Comparison of ENCODE assay signal across 21 cellular contexts in the genomic region with DNA sequence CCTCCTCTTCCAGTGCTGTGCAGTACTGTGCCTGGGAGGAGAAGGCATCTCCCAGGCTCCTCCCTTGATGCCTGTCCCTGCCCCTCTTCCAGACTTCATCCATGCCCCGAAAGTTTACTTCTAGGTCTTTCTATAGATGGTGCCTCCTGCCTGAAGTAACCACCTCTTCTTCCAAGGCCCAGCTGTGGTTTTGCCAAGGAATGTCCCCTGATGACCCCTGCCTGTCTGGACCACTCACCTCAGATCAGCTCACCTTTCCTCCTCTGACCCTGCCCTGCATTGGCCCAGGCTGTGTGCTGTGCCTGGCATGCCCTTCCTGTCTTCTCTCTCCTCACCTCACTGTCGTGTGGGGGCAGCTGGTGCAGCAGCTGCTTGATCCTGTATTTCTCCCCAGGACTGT. TPM values are rescaled to one million over a fixed set of nuclear protein-coding genes. Genes with fewer than 3 reads are reported as not detected.
"Had no signal": no experiment of that assay in that cellular context is flagged by ENCODE, and none has a peak within 500 bp of the region (broad histone marks: within the 10 kb centered on the region; RNA-seq: fewer than 3 reads in every experiment).

No MANE protein-coding gene starts in this region.

- DNase-seq: activated CD4-positive, alpha-beta T cell treated with anti-CD3 and anti-CD28 coated beads for 36 hours; activated CD4-positive, alpha-beta T cell treated with anti-CD3 and anti-CD28 coated beads, Interleukin-2, amount 50 U/mL, for 4 hours; activated naive CD4-positive, alpha-beta T cell treated with anti-CD3 and anti-CD28 coated beads, Interleukin-2, amount 50 U/mL, for 16 hours; cortex of kidney; endodermal cell; heart right ventricle; left colon; nephron progenitor cell; retina; stimulated activated CD4-positive, alpha-beta T cell treated with anti-CD3 and anti-CD28 coated beads, Interleukin-4, amount 100 ng/mL, for 1 hour; substantia nigra; T1000; thyroid gland; upper lobe of right lung had no signal

- H3K27me3 ChIP-seq: heart right ventricle, thyroid gland, upper lobe of right lung had no signal

- H3K9me3 Mint-ChIP-seq: memory B cell; stimulated activated naive CD8-positive, alpha-beta T cell treated with anti-CD3 and anti-CD28 coated beads, Interleukin-15, Interleukin-2, amounts not matched to agents 100 ng/mL and 50 ng/mL, for 24 hours; T-helper 1 cell treated with Interleukin-12 subunit alpha and Interleukin-12 subunit beta and Interleukin-4 antibody, amounts not matched to agents 30 μg/mL and 1 μg/mL, for 36 hours; WTC11 had no signal

- FAIRE-seq: keratinocyte had no signal

- H3K4me1 ChIP-seq: thyroid gland, upper lobe of right lung had no signal

- H3K4me1 Mint-ChIP-seq: endodermal cell had no signal

- H3K27ac Mint-ChIP-seq: activated CD4-positive, alpha-beta T cell treated with anti-CD3 and anti-CD28 coated beads for 36 hours; endodermal cell; memory B cell; nephron progenitor cell; progenitor cell of endocrine pancreas; stimulated activated naive CD8-positive, alpha-beta T cell treated with anti-CD3 and anti-CD28 coated beads, Interleukin-15, Interleukin-2, amounts not matched to agents 100 ng/mL and 50 ng/mL, for 24 hours; T-helper 1 cell treated with Interleukin-12 subunit alpha and Interleukin-12 subunit beta and Interleukin-4 antibody, amounts not matched to agents 30 μg/mL and 1 μg/mL, for 36 hours; WTC11 had no signal

- H3K27me3 Mint-ChIP-seq: activated CD4-positive, alpha-beta T cell treated with anti-CD3 and anti-CD28 coated beads for 36 hours; memory B cell; progenitor cell of endocrine pancreas; stimulated activated naive CD8-positive, alpha-beta T cell treated with anti-CD3 and anti-CD28 coated beads, Interleukin-15, Interleukin-2, amounts not matched to agents 100 ng/mL and 50 ng/mL, for 24 hours had no signal

- H3K4me3 Mint-ChIP-seq: activated CD4-positive, alpha-beta T cell treated with anti-CD3 and anti-CD28 coated beads for 36 hours; endodermal cell; memory B cell; nephron progenitor cell; stimulated activated naive CD8-positive, alpha-beta T cell treated with anti-CD3 and anti-CD28 coated beads, Interleukin-15, Interleukin-2, amounts not matched to agents 100 ng/mL and 50 ng/mL, for 24 hours; T-helper 1 cell treated with Interleukin-12 subunit alpha and Interleukin-12 subunit beta and Interleukin-4 antibody, amounts not matched to agents 30 μg/mL and 1 μg/mL, for 36 hours; WTC11 had no signal

- H3K9me3 ChIP-seq: heart right ventricle, thyroid gland, upper lobe of right lung had no signal

- ATAC-seq: activated CD4-positive, alpha-beta T cell treated with anti-CD3 and anti-CD28 coated beads for 36 hours; left colon; upper lobe of right lung; WTC11 had no signal

- H3K4me3 ChIP-seq: heart right ventricle, thyroid gland, upper lobe of right lung had no signal

- H3K27ac ChIP-seq: heart right ventricle, thyroid gland, upper lobe of right lung had no signal

RNA-seq across cellular contexts. Expression of gene CACNA1F, which starts 53.8 kb away (rescaled TPM):
- total RNA-seq: myocyte had no signal
- polyA plus RNA-seq: keratinocyte had no signal
